Comparison of ENCODE assay signal across 7 cellular contexts in genomic region chr2:60674524-60675165, GRCh38.
DNase-seq lines count a peak whose midpoint lies in the region; ATAC-seq and TF ChIP-seq lines count a peak whose summit lies in the region.

No MANE protein-coding gene starts in this region.

- H3K4me3 ChIP-seq in adipocyte (ENCODE audit: low read length) = no peak overlapping the region
- H3K4me3 ChIP-seq in left ventricle myocardium inferior = no peak overlapping the region
- H3K4me3 ChIP-seq in retinal pigment epithelial cell (ENCODE audit: low read length) = no peak overlapping the region

- TF ChIP-seq CTCF in left ventricle myocardium inferior (IDR thresholded peaks at IDR 0.05; ENCODE audit: borderline replicate concordance) (peak; percentile 93), retinal pigment epithelial cell (conservative IDR thresholded peaks at IDR 0.05; ENCODE audit: low read depth, low read length) (peak; percentile 97)

- intact Hi-C loops in left ventricle myocardium inferior (cut with micrococcal nuclease) = no loop called here

- peak; percentile 67 for DNase-seq in NCI-H146 (lab: John Stamatoyannopoulos, UW)
- DNase-seq in T follicular helper cell (ENCODE audit: low read depth) = peak; percentile 51
- peak; percentile 84 for DNase-seq in adipocyte (ENCODE audit: low read depth)
- DNase-seq in left ventricle myocardium inferior = peak; percentile 85
- peak; percentile 21 for DNase-seq in retinal pigment epithelial cell (ENCODE audit: low read depth)

- no peak overlapping the region for H3K9ac ChIP-seq in adipocyte (ENCODE audit: low read length)

- no peaks in the 10 kb centered on the region for H3K36me3 ChIP-seq in adipocyte (ENCODE audit: control insufficient read depth, insufficient read depth, low read length, severe bottlenecking)
- no peaks in the 10 kb centered on the region for H3K36me3 ChIP-seq in left ventricle myocardium inferior

- H3K27ac ChIP-seq in left ventricle myocardium inferior (replicated peaks) = no peak overlapping the region

- peak; percentile 63 for ATAC-seq in GM18499 (IDR thresholded peaks at IDR 0.05; ENCODE audit: insufficient read depth, unreplicated experiment)
- peak; percentile 99 for ATAC-seq in HG02798 (IDR thresholded peaks at IDR 0.05; ENCODE audit: poor library complexity, unreplicated experiment)

- H3K9me3 ChIP-seq in adipocyte (ENCODE audit: control insufficient read depth, low read length) (no peaks in the 10 kb centered on the region), left ventricle myocardium inferior (replicated peaks) (no peaks in the 10 kb centered on the region)

- H3K4me1 ChIP-seq in adipocyte (ENCODE audit: control insufficient read depth, insufficient read depth, low read length) (no peaks in the 10 kb centered on the region), left ventricle myocardium inferior (no peaks in the 10 kb centered on the region)

- peaks cover 36% of the 10 kb centered on the region for H3K27me3 ChIP-seq in adipocyte (replicated peaks; ENCODE audit: control insufficient read depth, insufficient read depth, low read length)
- peaks cover 24% of the 10 kb centered on the region for H3K27me3 ChIP-seq in left ventricle myocardium inferior (ENCODE audit: low read depth)

Comparison
In these comparisons a context has a peak if more than half of its experiments do, and no peak if none do; other contexts are left out.
1. DNase-seq: peak in every context shown above with its lines; median percentile 85 in left ventricle myocardium inferior; 84 in adipocyte; 67 in NCI-H146; 51 in T follicular helper cell; 21 in retinal pigment epithelial cell.